Comparison of ENCODE assay signal across 8 cellular contexts in the genomic region with DNA sequence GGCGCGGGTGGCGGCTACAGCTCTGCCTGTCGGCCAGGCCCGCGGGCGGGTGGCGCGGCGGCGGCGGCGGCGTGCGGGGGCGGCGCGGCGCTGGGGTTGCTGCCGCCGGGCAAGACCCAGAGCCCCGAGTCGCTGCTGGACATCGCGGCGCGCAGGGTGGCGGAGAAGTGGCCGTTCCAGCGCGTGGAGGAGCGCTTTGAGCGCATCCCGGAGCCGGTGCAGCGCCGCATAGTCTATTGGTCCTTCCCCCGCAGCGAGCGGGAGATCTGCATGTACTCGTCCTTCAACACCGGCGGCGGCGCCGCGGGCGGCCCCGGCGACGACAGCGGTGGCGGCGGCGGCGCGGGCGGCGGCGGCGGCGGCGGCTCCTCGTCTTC. TPM values are rescaled to one million over a fixed set of nuclear protein-coding genes. Genes with fewer than 3 reads are reported as not detected.
A peak's percentile ranks its signal among the peaks of the same experiment; 100 is the strongest.
DNase-seq lines count a peak whose midpoint lies in the region; ATAC-seq and TF ChIP-seq lines count a peak whose summit lies in the region.

No MANE protein-coding gene starts in this region.

- intact Hi-C loops in activated naive CD4-positive, alpha-beta T cell treated with anti-CD3 and anti-CD28 coated beads for 36 hours (cut with micrococcal nuclease): loop anchor here (1.0 to 10.0 kb wide), 12 partner anchors 76 to 1080 kb away; a partner anchor contains a TSS
- intact Hi-C loops in heart right ventricle (cut with DNase I) (loop anchor here in 9 of 10 donors (2.0 to 10.0 kb wide), 16 partner anchors 55 to 388 kb away; a partner anchor contains a TSS), gastrocnemius medialis (cut with DNase I; ENCODE audit: low total_unique reads) (loop anchor here (2.0 to 5.0 kb wide), 3 partner anchors 292 to 975 kb away; a partner anchor contains a TSS)

- DNase-seq in activated gamma-delta T cell treated with Interleukin-2 at 50 U/mL for 16 hours (peak; percentile 22), activated gamma-delta T cell (lab: John Stamatoyannopoulos, UW) (no peak), LHCN-M2 (ENCODE audit: low read depth) (peak; percentile 34), heart right ventricle (peak; percentile 25 to 56), gastrocnemius medialis (peak in 1 of 2 donors; percentile 17), DMS153 treated with DMSO at 0.1 percent for 48 hours (lab: John Stamatoyannopoulos, UW; ENCODE audit: unreplicated experiment) (no peak), hippocampal formation (lab: John Stamatoyannopoulos, UW) (no peak)
- peak; percentile 50 for DNase-seq in activated naive CD4-positive, alpha-beta T cell treated with anti-CD3 and anti-CD28 coated beads for 36 hours

- H3K36me3 ChIP-seq in heart right ventricle: no peaks in the 10 kb centered on the region
- no peaks in the 10 kb centered on the region for H3K36me3 ChIP-seq in gastrocnemius medialis

- H3K4me1 ChIP-seq in heart right ventricle (peaks cover 5 to 51% (median 31%) of the 10 kb centered on the region in 9 donors), gastrocnemius medialis (peaks cover 7 to 14% of the 10 kb centered on the region in 2 donors)

- CTCF ChIA-PET in activated naive CD4-positive, alpha-beta T cell treated with anti-CD3 and anti-CD28 coated beads for 36 hours (lab: Charles Lee): interaction anchor here (2.2 kb wide), 1 partner anchor 52 kb away, joined by 6 read pairs; no protein-coding TSS in a partner anchor

- H3K4me1 Mint-ChIP-seq in activated naive CD4-positive, alpha-beta T cell treated with anti-CD3 and anti-CD28 coated beads for 36 hours (ENCODE audit: low read depth): peaks cover 41% of the 10 kb centered on the region

- peaks cover 15% of the 10 kb centered on the region for H3K27me3 Mint-ChIP-seq in activated naive CD4-positive, alpha-beta T cell treated with anti-CD3 and anti-CD28 coated beads for 36 hours (ENCODE audit: low read depth)

- peaks cover 4% of the 10 kb centered on the region for H3K9me3 Mint-ChIP-seq in activated naive CD4-positive, alpha-beta T cell treated with anti-CD3 and anti-CD28 coated beads for 36 hours

- H3K36me3 Mint-ChIP-seq in activated naive CD4-positive, alpha-beta T cell treated with anti-CD3 and anti-CD28 coated beads for 36 hours (ENCODE audit: low read depth): peaks cover 9% of the 10 kb centered on the region

- WGBS in heart right ventricle, 2 donors: 1 to 2% methylated on average over 52 to 64 of the region's 64 CpGs

- TF ChIP-seq POLR2A in gastrocnemius medialis (IDR thresholded peaks at IDR 0.05): no peak

- in situ Hi-C loops in gastrocnemius medialis (cut with MboI; ENCODE audit: low sequenced_read_pairs in 4 of 4): loop anchor here in 3 of 4 donors (25.0 kb wide), 2 partner anchors 170 to 395 kb away; a partner anchor contains a TSS

- H3K9me3 ChIP-seq in heart right ventricle: peaks cover 0 to 3% (median 0%) of the 10 kb centered on the region in 11 donors
- no peaks in the 10 kb centered on the region for H3K9me3 ChIP-seq in gastrocnemius medialis

- H3K27me3 ChIP-seq in heart right ventricle (peaks cover 0 to 3% (median 0%) of the 10 kb centered on the region in 7 donors), gastrocnemius medialis (no peaks in the 10 kb centered on the region)

- TF ChIP-seq CTCF in heart right ventricle (IDR thresholded peaks at IDR 0.05) (no peak), gastrocnemius medialis (IDR thresholded peaks at IDR 0.05 in 4 of 5, conservative IDR thresholded peaks at IDR 0.05 in 1 of 5) (no peak)

- H3K4me3 Mint-ChIP-seq in activated naive CD4-positive, alpha-beta T cell treated with anti-CD3 and anti-CD28 coated beads for 36 hours: peak overlapping the region; percentile 87

- H3K4me3 ChIP-seq in heart right ventricle: peak overlapping the region in 9 of 10 donors; percentile 50 to 99 (median 84)
- H3K4me3 ChIP-seq in gastrocnemius medialis: peak overlapping the region; percentile 39 to 85 (median 69)

- ATAC-seq in heart right ventricle (no peak), gastrocnemius medialis (peak; percentile 7 to 16)

- no peak overlapping the region for H3K27ac Mint-ChIP-seq in activated naive CD4-positive, alpha-beta T cell treated with anti-CD3 and anti-CD28 coated beads for 36 hours

- peak overlapping the region in 9 of 10 donors; percentile 61 to 97 (median 84) for H3K27ac ChIP-seq in heart right ventricle
- H3K27ac ChIP-seq in gastrocnemius medialis: peak overlapping the region; percentile 76 to 83 (median 81)

RNA-seq across cellular contexts. Expression of a gene that starts 0.3 kb away (rescaled TPM):
- total RNA-seq in LHCN-M2 (2014; rRNA removed) (10.0 and 12.1 TPM in 2 replicates), heart right ventricle (10 to 100 TPM in 1 of 10 donors, 1 to 10 TPM in 9; 5.9 to 10.3 (median 7.2) TPM), gastrocnemius medialis (1 to 10 TPM; 1.9 to 4.0 (median 3.0) TPM)
- 10.5 TPM for polyA plus RNA-seq in LHCN-M2 (2012)
- 1 to 10 TPM; 4.3 TPM for total RNA-seq in activated naive CD4-positive, alpha-beta T cell treated with anti-CD3 and anti-CD28 coated beads for 36 hours
- polyA plus RNA-seq in heart right ventricle: 1 to 10 TPM; 2.1 to 4.6 TPM

Comparison
In these comparisons a context has a peak if more than half of its experiments do, and no peak if none do; other contexts are left out.
1. DNase-seq: peak in activated gamma-delta T cell treated with Interleukin-2 at 50 U/mL for 16 hours (single experiment), LHCN-M2 (single experiment), activated naive CD4-positive, alpha-beta T cell treated with anti-CD3 and anti-CD28 coated beads for 36 hours (single experiment) and heart right ventricle (2 of 2); none in activated gamma-delta T cell (single experiment), DMS153 treated with DMSO at 0.1 percent for 48 hours (single experiment) and hippocampal formation (0 of 2).
2. ATAC-seq: peak in gastrocnemius medialis (2 of 2); none in heart right ventricle (0 of 8).